Comparison of ENCODE assay signal across 2 cellular contexts in the genomic region with DNA sequence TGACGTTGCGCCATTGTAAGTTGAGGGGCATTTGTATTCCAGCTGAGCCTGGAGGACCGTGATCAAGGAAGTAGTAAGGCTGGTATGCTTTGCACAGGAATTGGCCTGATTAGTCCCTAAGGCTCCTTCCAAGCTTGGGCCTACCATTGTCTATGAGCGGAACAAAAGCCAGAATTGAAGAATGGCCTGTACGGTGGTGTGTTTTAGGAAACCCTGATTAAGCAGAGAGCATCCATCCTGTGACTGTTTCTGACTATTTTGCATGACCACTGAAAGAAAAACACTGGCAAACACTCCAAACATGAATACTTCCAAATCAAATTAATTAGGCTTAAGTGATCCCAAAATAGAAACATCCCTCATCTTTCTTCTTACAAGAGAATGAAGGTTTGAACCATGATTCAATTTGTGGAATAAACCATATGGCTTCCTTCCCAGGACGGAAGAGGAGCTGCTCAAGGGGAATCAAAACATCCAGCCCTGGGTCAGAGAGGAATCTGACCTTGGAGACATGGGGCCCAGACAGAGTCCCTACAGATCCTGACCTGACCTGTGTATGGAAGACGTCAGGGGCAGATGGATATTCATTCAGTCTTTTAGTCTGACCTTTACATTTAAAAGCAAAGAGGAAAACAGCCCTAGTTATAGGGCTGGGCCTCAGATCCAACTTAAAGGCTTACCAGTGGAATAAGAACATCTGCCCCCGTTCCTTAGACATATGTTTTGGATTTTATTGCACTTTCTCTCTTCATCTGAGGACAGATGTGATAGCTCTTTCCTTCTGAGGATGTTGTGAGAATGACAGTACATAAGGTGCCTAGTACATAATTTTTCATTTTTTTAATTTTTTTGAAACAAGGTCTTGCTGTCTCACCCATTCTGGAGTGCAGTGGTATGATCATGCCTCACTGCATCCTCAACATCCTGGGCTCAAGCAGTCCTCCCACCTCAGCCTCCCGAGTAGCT.
TF ChIP-seq lines count a peak whose summit lies in the region.

No MANE protein-coding gene starts in this region.

TF ChIP-seq in IMR-90, 13 proteins besides CTCF, POLR2A, EP300 and RAD21:
- no peak for TF ChIP-seq MAFK (IDR thresholded peaks at IDR 0.05; ENCODE audit: low read depth, low read length)
- no peak for TF ChIP-seq RCOR1 (IDR thresholded peaks at IDR 0.05; ENCODE audit: insufficient replicate concordance, low read length)
- TF ChIP-seq, protein P1, sequence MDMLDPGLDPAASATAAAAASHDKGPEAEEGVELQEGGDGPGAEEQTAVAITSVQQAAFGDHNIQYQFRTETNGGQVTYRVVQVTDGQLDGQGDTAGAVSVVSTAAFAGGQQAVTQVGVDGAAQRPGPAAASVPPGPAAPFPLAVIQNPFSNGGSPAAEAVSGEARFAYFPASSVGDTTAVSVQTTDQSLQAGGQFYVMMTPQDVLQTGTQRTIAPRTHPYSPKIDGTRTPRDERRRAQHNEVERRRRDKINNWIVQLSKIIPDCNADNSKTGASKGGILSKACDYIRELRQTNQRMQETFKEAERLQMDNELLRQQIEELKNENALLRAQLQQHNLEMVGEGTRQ (IDR thresholded peaks at IDR 0.05; ENCODE audit: low read depth, low read length): no peak
- TF ChIP-seq FOS (IDR thresholded peaks at IDR 0.05; ENCODE audit: low read depth, low read length): no peak
- TF ChIP-seq BHLHE40 (IDR thresholded peaks at IDR 0.05; ENCODE audit: low read depth, low read length): no peak
- TF ChIP-seq MAZ (IDR thresholded peaks at IDR 0.05; ENCODE audit: borderline replicate concordance, low read depth, low read length): no peak
TF ChIP-seq in IMR-90: peak in this region for 0.

TF ChIP-seq in GM12891, 5 proteins besides CTCF, POLR2A, EP300 and RAD21:
- TF ChIP-seq SPI1 (IDR thresholded peaks at IDR 0.05; ENCODE audit: low read depth, low read length): no peak
- TF ChIP-seq POU2F2 (IDR thresholded peaks at IDR 0.05; ENCODE audit: low read depth, low read length): no peak
- no peak for TF ChIP-seq PAX5 (IDR thresholded peaks at IDR 0.05; ENCODE audit: insufficient read depth, low read length, severe bottlenecking)
- no peak for TF ChIP-seq POLR2AphosphoS5 (IDR thresholded peaks at IDR 0.05; ENCODE audit: low read depth, low read length)
- no peak for TF ChIP-seq TAF1 (IDR thresholded peaks at IDR 0.05; ENCODE audit: low read depth, low read length)
